27 cellular contexts compared by ENCODE assay signal in the genomic region with DNA sequence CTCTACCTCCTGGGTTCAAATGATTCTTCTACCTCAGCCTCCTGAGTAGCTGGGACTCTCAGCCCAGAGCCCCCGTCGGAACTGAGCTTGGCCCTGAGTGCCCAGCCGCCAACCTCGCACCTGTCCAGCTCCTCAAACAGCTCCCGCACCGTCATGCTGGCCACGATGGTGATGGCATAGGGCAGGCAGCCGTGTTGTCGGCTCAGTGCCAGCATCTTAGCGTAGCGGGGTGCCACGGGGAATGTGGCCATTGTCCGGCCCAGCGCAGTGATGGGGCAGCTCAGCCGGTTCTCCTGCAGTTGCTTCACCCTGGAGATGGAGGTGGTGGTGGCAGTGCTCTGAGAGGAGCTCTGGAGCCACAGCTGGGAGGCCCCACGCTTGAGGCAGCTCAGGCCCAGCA.
"Had no signal": no experiment of that assay in that cellular context is flagged by ENCODE, and none has a peak within 500 bp of the region (broad histone marks: within the 10 kb centered on the region; RNA-seq: fewer than 3 reads in every experiment).

No MANE protein-coding gene starts in this region.

- H3K27me3 Mint-ChIP-seq: memory B cell; progenitor cell of endocrine pancreas; stimulated activated naive CD8-positive, alpha-beta T cell treated with anti-CD3 and anti-CD28 coated beads, Interleukin-15, amount 100 ng/mL, for 72 hours had no signal

- H3K9me3 Mint-ChIP-seq: immature natural killer cell; memory B cell; natural killer cell; stimulated activated naive CD8-positive, alpha-beta T cell treated with anti-CD3 and anti-CD28 coated beads, Interleukin-15, amount 100 ng/mL, for 72 hours had no signal

- H2AFZ ChIP-seq: parathyroid adenoma had no signal

- H3K9me3 ChIP-seq: esophagus muscularis mucosa, gastroesophageal sphincter, heart left ventricle, neutrophil, suprapubic skin, vagina had no signal

- H3K27ac ChIP-seq: coronary artery, esophagus muscularis mucosa, foreskin keratinocyte, gastroesophageal sphincter, heart left ventricle, neutrophil, parathyroid adenoma, suprapubic skin, vagina had no signal

- H3K4me3 Mint-ChIP-seq: immature natural killer cell; memory B cell; natural killer cell; stimulated activated naive CD8-positive, alpha-beta T cell treated with anti-CD3 and anti-CD28 coated beads, Interleukin-15, amount 100 ng/mL, for 72 hours had no signal

- H3K27ac Mint-ChIP-seq: immature natural killer cell, memory B cell, progenitor cell of endocrine pancreas had no signal

- H3K27me3 ChIP-seq: esophagus muscularis mucosa, foreskin keratinocyte, gastroesophageal sphincter, heart left ventricle, neutrophil, suprapubic skin, vagina had no signal

- H3K79me2 ChIP-seq: parathyroid adenoma had no signal

- H3K4me1 ChIP-seq: esophagus muscularis mucosa, foreskin keratinocyte, gastroesophageal sphincter, heart left ventricle, parathyroid adenoma, suprapubic skin, vagina had no signal

- H3K9ac ChIP-seq: parathyroid adenoma had no signal

- H3K4me1 Mint-ChIP-seq: immature natural killer cell; memory B cell; natural killer cell; stimulated activated naive CD8-positive, alpha-beta T cell treated with anti-CD3 and anti-CD28 coated beads, Interleukin-15, amount 100 ng/mL, for 72 hours had no signal

- H3K36me3 Mint-ChIP-seq: natural killer cell had no signal

- DNase-seq: dermis blood vessel endothelial cell; effector memory CD4-positive, alpha-beta T cell; foreskin keratinocyte; hippocampal formation; immature natural killer cell; natural killer cell; stimulated activated CD4-positive, alpha-beta T cell treated with anti-CD3 and anti-CD28 coated beads, Interleukin-12 subunit alpha, Interleukin-12 subunit beta, amount 100 ng/mL, for 4 hours; stimulated activated CD4-positive, alpha-beta T cell treated with anti-CD3 and anti-CD28 coated beads, Interleukin-1b, Interleukin-23, amount 100 ng/mL, for 48 hours; stimulated activated CD4-positive, alpha-beta T cell treated with anti-CD3 and anti-CD28 coated beads, Interleukin-4, amount 100 ng/mL, for 1 hour; stimulated activated CD8-positive, alpha-beta memory T cell treated with anti-CD3 and anti-CD28 coated beads, Interleukin-4, amount 100 ng/mL, for 48 hours; stimulated activated naive CD4-positive, alpha-beta T cell; stimulated activated naive CD8-positive, alpha-beta T cell treated with anti-CD3 and anti-CD28 coated beads, Interleukin-15, amount 100 ng/mL, for 72 hours; trophoblast cell had no signal

- H3K4me2 ChIP-seq: smooth muscle cell had no signal

- ATAC-seq: foreskin keratinocyte; gastroesophageal sphincter; heart left ventricle; left lobe of liver; natural killer cell; sciatic nerve; stimulated activated naive CD8-positive, alpha-beta T cell treated with anti-CD3 and anti-CD28 coated beads, Interleukin-15, amount 100 ng/mL, for 72 hours had no signal

- H3K4me3 ChIP-seq: coronary artery, esophagus muscularis mucosa, gastroesophageal sphincter, heart left ventricle, lung, smooth muscle cell, suprapubic skin, vagina had no signal
